8 cellular contexts compared by ENCODE assay signal in the genomic region with DNA sequence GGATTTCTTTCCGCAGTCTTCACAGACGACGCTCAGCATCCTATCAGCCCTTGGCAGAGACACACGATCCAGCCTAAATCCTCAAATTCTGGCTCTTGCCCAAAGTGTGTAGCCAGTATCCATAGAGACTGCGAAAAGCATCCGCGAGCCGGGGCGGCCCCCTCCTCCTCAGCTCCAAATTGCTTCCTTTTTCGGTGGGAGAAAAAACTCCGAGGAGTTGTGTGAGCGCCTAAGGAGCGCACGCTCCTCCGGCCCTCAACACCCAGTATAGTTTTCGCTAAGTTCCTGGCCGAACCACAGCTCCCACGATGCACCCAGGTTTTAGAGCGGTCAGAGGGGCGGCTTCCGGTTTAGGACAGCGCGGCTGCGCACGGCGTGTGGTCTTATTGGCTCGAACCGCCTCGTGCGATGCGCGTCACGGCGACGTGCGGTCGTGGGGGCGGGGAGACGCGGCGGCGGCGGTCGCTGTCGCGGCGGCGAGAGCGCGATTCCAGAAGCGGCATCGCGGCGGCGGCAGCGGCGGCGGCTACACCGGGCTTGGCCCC. TPM values are rescaled to one million over a fixed set of nuclear protein-coding genes. Genes with fewer than 3 reads are reported as not detected.
DNase-seq lines count a peak whose midpoint lies in the region; ATAC-seq and TF ChIP-seq lines count a peak whose summit lies in the region.

A gene with protein sequence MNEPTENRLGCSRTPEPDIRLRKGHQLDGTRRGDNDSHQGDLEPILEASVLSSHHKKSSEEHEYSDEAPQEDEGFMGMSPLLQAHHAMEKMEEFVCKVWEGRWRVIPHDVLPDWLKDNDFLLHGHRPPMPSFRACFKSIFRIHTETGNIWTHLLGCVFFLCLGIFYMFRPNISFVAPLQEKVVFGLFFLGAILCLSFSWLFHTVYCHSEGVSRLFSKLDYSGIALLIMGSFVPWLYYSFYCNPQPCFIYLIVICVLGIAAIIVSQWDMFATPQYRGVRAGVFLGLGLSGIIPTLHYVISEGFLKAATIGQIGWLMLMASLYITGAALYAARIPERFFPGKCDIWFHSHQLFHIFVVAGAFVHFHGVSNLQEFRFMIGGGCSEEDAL (plus strand): TSS at position 493 of the 545 bp plus-strand sequence. CDS start 63,274 bp downstream, outside the sequence.

- intact Hi-C loops in left ventricle myocardium superior (cut with micrococcal nuclease) = no loop called here
- intact Hi-C loops in prostate gland (cut with DNase I) = no loop called here

- peak within 1 kb of the TSS; percentile 96 for H3K4me3 Mint-ChIP-seq in T-helper 17 cell

- H3K4me1 ChIP-seq in prostate gland (replicated peaks) = no peaks in the 10 kb centered on the region

- peak within 1 kb of the TSS; percentile 94 for H3K27ac Mint-ChIP-seq in T-helper 17 cell

- TF ChIP-seq POLR2A in prostate gland (IDR thresholded peaks at IDR 0.05) = peak; percentile 92

- H3K4me1 Mint-ChIP-seq in T-helper 17 cell = peaks cover 27% of the 10 kb centered on the region

- DNase-seq in NCI-H187 (lab: John Stamatoyannopoulos, UW) (peak; percentile 91), T-helper 17 cell (peak; percentile 89 to 90 (median 89)), amygdala (lab: John Stamatoyannopoulos, UW) (peak in 55 of 56 donors; percentile 54 to 95 (median 88)), left ventricle myocardium superior (peak; percentile 98), prostate gland (ENCODE audit: low spot score) (peak; percentile 94), ureter (ENCODE audit: low spot score) (peak; percentile 96)

- H3K27ac ChIP-seq in prostate gland = peak within 1 kb of the TSS; percentile 91 to 95

- peak in 1 of 4 experiments; percentile 18 for TF ChIP-seq CTCF in prostate gland (IDR thresholded peaks at IDR 0.05)

- H3K9me3 ChIP-seq in T-helper 17 cell (ENCODE audit: control insufficient read depth, low read length, poor library complexity, severe bottlenecking) (no peaks in the 10 kb centered on the region), prostate gland (no peaks in the 10 kb centered on the region)

- no peaks in the 10 kb centered on the region for H3K36me3 ChIP-seq in prostate gland

- H3K27me3 Mint-ChIP-seq in T-helper 17 cell = peaks cover 5% of the 10 kb centered on the region

- peaks cover 2% of the 10 kb centered on the region for H3K36me3 Mint-ChIP-seq in T-helper 17 cell (ENCODE audit: low read depth)

- peak within 1 kb of the TSS; percentile 92 to 95 for H3K4me3 ChIP-seq in prostate gland

- WGBS in prostate gland = 2% methylated on average over 50 of the region's 59 CpGs

- ATAC-seq in GM18499 (IDR thresholded peaks at IDR 0.05; ENCODE audit: insufficient read depth, unreplicated experiment) (peak; percentile 82), HG02938 (IDR thresholded peaks at IDR 0.05; ENCODE audit: unreplicated experiment) (peak; percentile 94), T-helper 17 cell (peak; percentile 98), left ventricle myocardium superior (peak; percentile 100)

- no peaks in the 10 kb centered on the region for H3K27me3 ChIP-seq in prostate gland (replicated peaks; ENCODE audit: insufficient read depth)

RNA-seq across cellular contexts. Expression of the gene that starts here (rescaled TPM):
- total RNA-seq in T-helper 17 cell = 10 to 100 TPM; 17.1 to 23.5 TPM
- total RNA-seq in left ventricle myocardium superior = 32.5 TPM
- total RNA-seq in prostate gland = 10 to 100 TPM; 23.7 to 46.2 TPM
- total RNA-seq in ureter = 46.6 TPM

Comparison
In these comparisons a context has a peak if more than half of its experiments do, and no peak if none do; other contexts are left out.
1. Peak in every context shown above with its lines: DNase-seq, ATAC-seq, H3K4me3 ChIP-seq and H3K27ac ChIP-seq.